Comparison of ENCODE assay signal across 19 cellular contexts in the genomic region with DNA sequence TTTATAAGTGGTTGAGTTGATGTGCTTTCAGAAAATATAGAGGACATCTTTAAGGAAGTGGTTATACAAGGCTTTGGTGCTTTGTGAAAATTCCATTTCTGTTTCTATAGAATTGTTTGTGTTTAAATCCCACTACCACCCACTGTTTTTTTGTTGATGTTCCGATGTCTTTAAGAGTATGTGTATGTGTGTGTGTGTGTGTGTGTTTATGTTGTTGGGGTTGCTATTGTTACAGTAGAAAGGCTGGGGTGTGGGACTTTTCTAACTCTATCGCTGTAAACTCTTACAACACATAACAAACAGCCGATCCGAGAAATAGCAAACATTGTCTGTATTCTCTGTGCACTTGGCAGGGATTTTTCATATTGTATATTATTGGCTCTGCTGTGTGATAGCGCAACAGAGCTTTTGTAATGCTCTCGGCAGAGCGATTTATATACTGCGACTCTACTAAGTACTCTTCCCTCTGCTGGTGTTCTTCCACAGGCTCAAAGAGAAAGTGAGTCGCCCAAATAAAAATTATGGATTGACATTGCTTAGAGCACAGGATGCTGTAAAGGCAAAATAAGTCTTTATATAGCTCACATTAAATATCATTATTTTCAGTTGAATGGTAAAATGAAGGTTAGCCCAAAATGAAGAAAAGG.
"Had no signal": no experiment of that assay in that cellular context is flagged by ENCODE, and none has a peak within 500 bp of the region (broad histone marks: within the 10 kb centered on the region; RNA-seq: fewer than 3 reads in every experiment).

No MANE protein-coding gene starts in this region.

- H3K4me1 ChIP-seq: tibial nerve, vagina had no signal

- H3K9me3 ChIP-seq: neutrophil, tibial nerve, vagina had no signal

- H3K27me3 ChIP-seq: neutrophil, tibial nerve, vagina had no signal

- H3K27ac ChIP-seq: neutrophil, tibial nerve, vagina had no signal

- DNase-seq: activated CD4-positive, alpha-beta memory T cell treated with anti-CD3 and anti-CD28 coated beads for 36 hours; activated CD4-positive, alpha-beta T cell treated with anti-CD3 and anti-CD28 coated beads for 1 hour; activated CD8-positive, alpha-beta memory T cell treated with anti-CD3 and anti-CD28 coated beads, Interleukin-2, amount 10 ng/mL, durations not matched to agents 7 days and 5 days; activated naive CD4-positive, alpha-beta T cell treated with anti-CD3 and anti-CD28 coated beads for 36 hours; activated T-cell treated with anti-CD3 and anti-CD28 coated beads, Interleukin-2, amount 50 U/mL, for 1 hour; caudate nucleus; cortex of kidney; effector CD8-positive, alpha-beta T cell; foreskin melanocyte; head of caudate nucleus; left colon; stimulated activated CD4-positive, alpha-beta T cell treated with anti-CD3 and anti-CD28 coated beads, Interleukin-4, amount 100 ng/mL, for 1 hour; stimulated activated naive CD4-positive, alpha-beta T cell; T-cell; T-helper 9 cell had no signal

- H3K36me3 ChIP-seq: neutrophil, tibial nerve, vagina had no signal

- H3K4me3 ChIP-seq: lung, tibial nerve, vagina had no signal
